8 cellular contexts compared by ENCODE assay signal in genomic region chr16:23452221-23452571, GRCh38. TPM values are rescaled to one million over a fixed set of nuclear protein-coding genes. Genes with fewer than 3 reads are reported as not detected.
DNase-seq lines count a peak whose midpoint lies in the region; ATAC-seq and TF ChIP-seq lines count a peak whose summit lies in the region.

No MANE protein-coding gene starts in this region.

- H3K27ac Mint-ChIP-seq in Calu3 (ENCODE audit: unreplicated experiment) (peak overlapping the region; percentile 92), osteocyte (ENCODE audit: unreplicated experiment) (peak overlapping the region; percentile 86)

- peak overlapping the region in 3 of 4 donors; percentile 56 to 84 (median 82) for H3K27ac ChIP-seq in Peyer's patch

- intact Hi-C loops in Calu3 (cut with micrococcal nuclease; ENCODE audit: unreplicated experiment): no loop called here

- H3K4me1 ChIP-seq in Peyer's patch: peaks cover 0 to 49% (median 3%) of the 10 kb centered on the region in 4 donors

- H3K4me3 Mint-ChIP-seq in Calu3 (ENCODE audit: low read depth, unreplicated experiment): peak overlapping the region; percentile 94
- peak overlapping the region; percentile 91 for H3K4me3 Mint-ChIP-seq in osteocyte (ENCODE audit: unreplicated experiment)

- H3K4me3 ChIP-seq in Peyer's patch: peak overlapping the region; percentile 73 to 95 (median 92)
- peak overlapping the region; percentile 99 for H3K4me3 ChIP-seq in epithelial cell of proximal tubule (ENCODE audit: low read depth, low read length)

- no peaks in the 10 kb centered on the region for H3K9me3 ChIP-seq in Peyer's patch

- TF ChIP-seq CTCF in Calu3 (IDR thresholded peaks at IDR 0.05; ENCODE audit: unreplicated experiment) (no peak), Peyer's patch (IDR thresholded peaks at IDR 0.05) (no peak), epithelial cell of proximal tubule (conservative IDR thresholded peaks at IDR 0.05; ENCODE audit: low read depth, low read length) (no peak), osteocyte (IDR thresholded peaks at IDR 0.05) (no peak)

- no peak for TF ChIP-seq POLR2A in Peyer's patch (IDR thresholded peaks at IDR 0.05)

- CTCF ChIA-PET in Calu3 (lab: Charles Lee): interaction anchor here (1.6 to 1.7 kb wide), 2 partner anchors 16 to 53 kb away, joined by 4 to 6 read pairs; no protein-coding TSS in a partner anchor

- TSS peak; percentile 44 for BruUV-seq in Calu3 (replicated peaks; lab: Mats Ljungman, UMichigan)

- no peaks in the 10 kb centered on the region for H3K27me3 ChIP-seq in Peyer's patch

- ATAC-seq in GM18909 (IDR thresholded peaks at IDR 0.05; ENCODE audit: poor library complexity, unreplicated experiment) (no peak), GM21367 (IDR thresholded peaks at IDR 0.05; ENCODE audit: unreplicated experiment) (no peak), HG02884 (IDR thresholded peaks at IDR 0.05; ENCODE audit: unreplicated experiment) (no peak)

- H3K9me3 Mint-ChIP-seq in Calu3 (ENCODE audit: low read depth, unreplicated experiment) (no peaks in the 10 kb centered on the region), osteocyte (ENCODE audit: unreplicated experiment) (no peaks in the 10 kb centered on the region)

- H3K36me3 Mint-ChIP-seq in Calu3 (ENCODE audit: insufficient read depth, unreplicated experiment) (peaks cover 40% of the 10 kb centered on the region), osteocyte (ENCODE audit: unreplicated experiment) (peaks cover 5% of the 10 kb centered on the region)

- H3K27me3 Mint-ChIP-seq in Calu3 (ENCODE audit: unreplicated experiment): no peaks in the 10 kb centered on the region
- no peaks in the 10 kb centered on the region for H3K27me3 Mint-ChIP-seq in osteocyte (ENCODE audit: unreplicated experiment)

- no peaks in the 10 kb centered on the region for H3K36me3 ChIP-seq in Peyer's patch

- peaks cover 42% of the 10 kb centered on the region for H3K4me1 Mint-ChIP-seq in Calu3 (ENCODE audit: low read depth, unreplicated experiment)
- H3K4me1 Mint-ChIP-seq in osteocyte (ENCODE audit: unreplicated experiment): peaks cover 32% of the 10 kb centered on the region

- no peak for DNase-seq in Calu3
- no peak for DNase-seq in Peyer's patch
- no peak for DNase-seq in epithelial cell of proximal tubule (ENCODE audit: low read depth)
- no peak for DNase-seq in osteocyte (ENCODE audit: extremely low spot score, unreplicated experiment)
- DNase-seq in NK-92 treated with Interleukin-12 subunit alpha and Interleukin-12 subunit beta, amount 100 ng/mL, for 24 hours (lab: John Stamatoyannopoulos, UW): no peak

RNA-seq across cellular contexts. Expression of gene COG7, which starts 0.8 kb away (rescaled TPM):
- total RNA-seq in Calu3 (2022): 28.2 and 29.4 TPM in 2 replicates
- 10 to 100 TPM; 20.1 to 81.7 (median 50.4) TPM for total RNA-seq in Peyer's patch
- 6.9 and 9.9 TPM in 2 replicates for total RNA-seq in epithelial cell of proximal tubule
- 25.4 and 26.1 TPM in 2 replicates for total RNA-seq in osteocyte

RNA-seq across cellular contexts. Expression of gene GGA2, which starts 58.1 kb away (rescaled TPM):
- total RNA-seq in Calu3 (2022) (81.6 and 90.4 TPM in 2 replicates), Peyer's patch (100 to 1,000 TPM in 1 of 4 donors, 10 to 100 TPM in 3; 13.8 to 254 (median 54.7) TPM), epithelial cell of proximal tubule (30.8 and 39.3 TPM in 2 replicates), osteocyte (59.7 and 64.6 TPM in 2 replicates)
